15 cellular contexts compared by ENCODE assay signal in the genomic region with DNA sequence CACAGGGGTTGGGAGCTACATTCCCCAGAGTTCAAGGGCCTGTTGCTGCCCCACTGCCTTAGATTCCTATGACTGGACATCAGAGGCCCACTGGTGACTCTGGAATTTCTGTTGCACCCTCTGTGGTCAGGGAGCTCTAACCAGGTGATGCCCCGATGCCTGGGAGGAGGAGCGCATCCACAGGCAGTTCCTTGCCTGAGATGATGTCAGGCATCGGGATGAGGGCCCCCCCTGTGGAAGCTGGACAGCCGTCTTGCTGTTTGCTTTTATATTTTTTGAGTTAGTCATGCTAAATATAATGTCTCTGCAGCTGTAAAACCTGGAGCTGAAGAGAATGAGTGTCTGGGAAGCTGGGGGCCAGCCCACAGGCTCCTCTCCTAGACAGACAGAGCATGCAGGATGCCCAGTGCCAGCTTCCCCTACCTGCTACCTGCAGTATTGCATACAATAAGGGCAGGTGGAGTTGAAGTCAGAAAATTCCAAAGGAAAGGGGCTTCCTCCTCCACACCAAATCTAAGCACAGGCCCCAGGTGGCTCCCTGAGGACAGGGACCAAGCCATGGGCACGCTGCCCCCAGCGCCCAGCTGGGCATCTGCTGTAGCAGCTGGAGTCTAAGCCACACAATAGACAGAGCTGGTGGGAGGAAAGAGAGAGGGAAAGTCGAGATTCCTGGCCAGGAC. TPM values are rescaled to one million over a fixed set of nuclear protein-coding genes. Genes with fewer than 3 reads are reported as not detected.
DNase-seq lines count a peak whose midpoint lies in the region; TF ChIP-seq lines count a peak whose summit lies in the region.
"Had no signal": no experiment of that assay in that cellular context is flagged by ENCODE, and none has a peak within 500 bp of the region (broad histone marks: within the 10 kb centered on the region; RNA-seq: fewer than 3 reads in every experiment).

No MANE protein-coding gene starts in this region.

- no peaks in the 10 kb centered on the region for H3K36me3 ChIP-seq in PC-9 (ENCODE audit: low read depth)
- peaks cover 23% of the 10 kb centered on the region for H3K36me3 ChIP-seq in osteoblast (ENCODE audit: insufficient read depth, low read length)
- H3K36me3 ChIP-seq: Peyer's patch had no signal

- TF ChIP-seq CTCF in PC-9 (conservative IDR thresholded peaks at IDR 0.05), result peak; percentile 21; the same call in 1 of the 2 replicates
- TF ChIP-seq CTCF in epithelial cell of proximal tubule (conservative IDR thresholded peaks at IDR 0.05; ENCODE audit: low read depth, low read length), result peak; percentile 39
- peak; percentile 27 for TF ChIP-seq CTCF in osteoblast (IDR thresholded peaks at IDR 0.05; ENCODE audit: extremely low read depth, low read depth, low read length)

- H3K9me3 Mint-ChIP-seq in activated CD4-positive, alpha-beta memory T cell treated with anti-CD3 and anti-CD28 coated beads for 36 hours, result no peaks in the 10 kb centered on the region
- H3K9me3 Mint-ChIP-seq: activated T-helper 17 cell treated with anti-CD3 and anti-CD28 coated beads, Interleukin-2, amount 50 U/mL, for 72 hours; immature natural killer cell had no signal

- H3K4me2 ChIP-seq in PC-9 (no peak overlapping the region), osteoblast (ENCODE audit: insufficient read depth, low read length) (no peak overlapping the region)

- H2AFZ ChIP-seq in PC-9, result no peak overlapping the region
- H2AFZ ChIP-seq in osteoblast (ENCODE audit: low read length), result no peak overlapping the region
- H2AFZ ChIP-seq: parathyroid adenoma had no signal

- H3K9me3 ChIP-seq in PC-9 (ENCODE audit: insufficient read depth, low read depth) (no peaks in the 10 kb centered on the region), osteoblast (ENCODE audit: low read depth, low read length) (no peaks in the 10 kb centered on the region)
- H3K9me3 ChIP-seq: Peyer's patch had no signal

- CTCF ChIA-PET in PC-9 (lab: Charles Lee), result interaction anchor here (0.5 kb wide), 1 partner anchor 87 kb away, joined by 3 read pairs; no protein-coding TSS in a partner anchor
- CTCF ChIA-PET in activated CD4-positive, alpha-beta memory T cell treated with anti-CD3 and anti-CD28 coated beads for 36 hours (lab: Charles Lee), result no interaction called here

- H3F3A ChIP-seq in PC-9 (ENCODE audit: insufficient read depth, low read depth), result peaks cover 33% of the 10 kb centered on the region

- peak; percentile 76 for DNase-seq in Daoy (ENCODE audit: low read depth)
- no peak for DNase-seq in PC-9
- no peak for DNase-seq in epithelial cell of proximal tubule (ENCODE audit: low read depth)
- DNase-seq in osteoblast (ENCODE audit: insufficient read length, low spot score, missing footprints), result peak; percentile 94
- no peak for DNase-seq in NCI-H128 (lab: John Stamatoyannopoulos, UW; ENCODE audit: unreplicated experiment)
- no peak for DNase-seq in effector CD8-positive, alpha-beta T cell (lab: John Stamatoyannopoulos, UW)
- DNase-seq in NCI-H1436 (lab: John Stamatoyannopoulos, UW), result no peak
- no peak for DNase-seq in activated CD4-positive, alpha-beta memory T cell treated with anti-CD3 and anti-CD28 coated beads for 36 hours
- DNase-seq: CD4-positive, alpha-beta memory T cell; immature natural killer cell; NCI-H2171 treated with DMSO at 0.1 percent for 48 hours; Peyer's patch had no signal

- H3K4me3 Mint-ChIP-seq in activated CD4-positive, alpha-beta memory T cell treated with anti-CD3 and anti-CD28 coated beads for 36 hours, result no peak overlapping the region
- H3K4me3 Mint-ChIP-seq: activated T-helper 17 cell treated with anti-CD3 and anti-CD28 coated beads, Interleukin-2, amount 50 U/mL, for 72 hours; CD4-positive, alpha-beta memory T cell; IgD-negative memory B cell; immature natural killer cell had no signal

- H3K27ac ChIP-seq in PC-9 (no peak overlapping the region), osteoblast (ENCODE audit: low read depth, low read length) (peak overlapping the region; percentile 76)
- H3K27ac ChIP-seq: parathyroid adenoma had no signal

- H3K4me3 ChIP-seq in PC-9 (no peak overlapping the region), epithelial cell of proximal tubule (ENCODE audit: low read depth, low read length) (no peak overlapping the region), osteoblast (ENCODE audit: insufficient read depth, low read length) (peak overlapping the region; percentile 10)
- H3K4me3 ChIP-seq: Peyer's patch had no signal

- H3K4me1 ChIP-seq in PC-9 (replicated peaks; ENCODE audit: insufficient read depth) (peaks cover 38% of the 10 kb centered on the region), osteoblast (ENCODE audit: insufficient read depth, low read length) (peaks cover 75% of the 10 kb centered on the region)
- H3K4me1 ChIP-seq: parathyroid adenoma had no signal

- no peaks in the 10 kb centered on the region for H3K9me2 ChIP-seq in PC-9 (ENCODE audit: insufficient read depth)

- no TSS peak for BruUV-seq in PC-9 (replicated peaks; lab: Mats Ljungman, UMichigan)

- H3K36me3 Mint-ChIP-seq in activated CD4-positive, alpha-beta memory T cell treated with anti-CD3 and anti-CD28 coated beads for 36 hours, result no peaks in the 10 kb centered on the region
- H3K36me3 Mint-ChIP-seq: CD4-positive, alpha-beta memory T cell; immature natural killer cell had no signal

- H4K20me1 ChIP-seq in PC-9 (ENCODE audit: insufficient read depth) (no peaks in the 10 kb centered on the region), osteoblast (ENCODE audit: insufficient read depth, low read length) (peaks cover 32% of the 10 kb centered on the region)

- H3K4me1 Mint-ChIP-seq in activated CD4-positive, alpha-beta memory T cell treated with anti-CD3 and anti-CD28 coated beads for 36 hours (ENCODE audit: low read depth), result peaks cover 5% of the 10 kb centered on the region
- H3K4me1 Mint-ChIP-seq: activated T-helper 17 cell treated with anti-CD3 and anti-CD28 coated beads, Interleukin-2, amount 50 U/mL, for 72 hours; IgD-negative memory B cell; immature natural killer cell had no signal

- intact Hi-C loops in PC-9 (cut with micrococcal nuclease; ENCODE audit: unreplicated experiment), result loop anchor here (5.0 kb wide), 1 partner anchor 389 kb away; a partner anchor contains a TSS
- intact Hi-C loops in activated CD4-positive, alpha-beta memory T cell treated with anti-CD3 and anti-CD28 coated beads for 36 hours (cut with micrococcal nuclease), result no loop called here

- peaks cover 30% of the 10 kb centered on the region for H3K27me3 Mint-ChIP-seq in activated CD4-positive, alpha-beta memory T cell treated with anti-CD3 and anti-CD28 coated beads for 36 hours

- POLR2A ChIA-PET in PC-9 (lab: Charles Lee; ENCODE audit: unreplicated experiment), result interaction anchor here (0.5 kb wide), 1 partner anchor 10 kb away, joined by 3 read pairs; no protein-coding TSS in a partner anchor
- POLR2A ChIA-PET in activated CD4-positive, alpha-beta memory T cell treated with anti-CD3 and anti-CD28 coated beads for 36 hours (lab: Charles Lee), result interaction anchor here (0.6 kb wide), 1 partner anchor 32 kb away, joined by 3 read pairs; no protein-coding TSS in a partner anchor

- H3K79me2 ChIP-seq in PC-9 (ENCODE audit: low read depth), result no peaks in the 10 kb centered on the region
- H3K79me2 ChIP-seq in osteoblast (ENCODE audit: insufficient read depth, low read length), result peaks cover 89% of the 10 kb centered on the region
- H3K79me2 ChIP-seq: parathyroid adenoma had no signal

- no peak overlapping the region for H3K27ac Mint-ChIP-seq in activated CD4-positive, alpha-beta memory T cell treated with anti-CD3 and anti-CD28 coated beads for 36 hours
- H3K27ac Mint-ChIP-seq: activated T-helper 17 cell treated with anti-CD3 and anti-CD28 coated beads, Interleukin-2, amount 50 U/mL, for 72 hours; CD4-positive, alpha-beta memory T cell; IgD-negative memory B cell; immature natural killer cell had no signal

- H3K27me3 ChIP-seq in PC-9 (ENCODE audit: insufficient read depth, low read depth), result no peaks in the 10 kb centered on the region
- H3K27me3 ChIP-seq in osteoblast (ENCODE audit: insufficient read depth, low read length), result no peaks in the 10 kb centered on the region
- H3K27me3 ChIP-seq: Peyer's patch had no signal

RNA-seq across cellular contexts. Expression of a gene that starts 16.2 kb away (rescaled TPM):
- total RNA-seq in Daoy (2014; rRNA removed; shearing (Covaris generic)), result 247 and 262 TPM in 2 replicates
- total RNA-seq in PC-9 (2021) (1.1 and 1.2 TPM in 2 replicates), epithelial cell of proximal tubule (513 and 728 TPM in 2 replicates), osteoblast (267 and 291 TPM in 2 replicates)
- total RNA-seq in activated CD4-positive, alpha-beta memory T cell treated with anti-CD3 and anti-CD28 coated beads for 36 hours, result not detected
- total RNA-seq: CD4-positive, alpha-beta memory T cell had no signal

RNA-seq across cellular contexts. Expression of a gene that starts 16.4 kb away (rescaled TPM):
- total RNA-seq in Daoy (2014; rRNA removed; shearing (Covaris generic)), result 257 and 261 TPM in 2 replicates
- 12.3 and 24.5 TPM in 2 replicates for total RNA-seq in PC-9 (2021)
- total RNA-seq in epithelial cell of proximal tubule, result 426 and 547 TPM in 2 replicates
- total RNA-seq in osteoblast, result 412 and 433 TPM in 2 replicates
- not detected for total RNA-seq in activated CD4-positive, alpha-beta memory T cell treated with anti-CD3 and anti-CD28 coated beads for 36 hours
- total RNA-seq: activated T-helper 17 cell treated with anti-CD3 and anti-CD28 coated beads, Interleukin-2, amount 50 U/mL, for 72 hours; CD4-positive, alpha-beta memory T cell had no signal

Comparison
In these comparisons a context has a peak if more than half of its experiments do, and no peak if none do; other contexts are left out.
1. DNase-seq: peak in Daoy (single experiment) and osteoblast (single experiment); none in PC-9 (0 of 2), epithelial cell of proximal tubule (single experiment), NCI-H128 (single experiment), effector CD8-positive, alpha-beta T cell (single experiment), NCI-H1436 (single experiment) and activated CD4-positive, alpha-beta memory T cell treated with anti-CD3 and anti-CD28 coated beads for 36 hours (single experiment).
2. RNA of a gene that starts 16.2 kb away (total RNA-seq): 513 to 728 TPM in epithelial cell of proximal tubule, 267 to 291 TPM in osteoblast and 247 to 262 TPM in Daoy; 1.1 to 1.2 TPM in PC-9 and not detected in activated CD4-positive, alpha-beta memory T cell treated with anti-CD3 and anti-CD28 coated beads for 36 hours; every median in the first group is over 100 times any median in the second.
3. RNA of a gene that starts 16.4 kb away (total RNA-seq): 426 to 547 TPM in epithelial cell of proximal tubule, 412 to 433 TPM in osteoblast, 257 to 261 TPM in Daoy and 12.3 to 24.5 TPM in PC-9; not detected in activated CD4-positive, alpha-beta memory T cell treated with anti-CD3 and anti-CD28 coated beads for 36 hours; every median in the first group is over 10 times any median in the second.
4. Peak in every context shown above with its lines, with median percentiles within 50 percentile points of each other: CTCF ChIP-seq.